Comparison of ENCODE assay signal across 10 cellular contexts in the genomic region with DNA sequence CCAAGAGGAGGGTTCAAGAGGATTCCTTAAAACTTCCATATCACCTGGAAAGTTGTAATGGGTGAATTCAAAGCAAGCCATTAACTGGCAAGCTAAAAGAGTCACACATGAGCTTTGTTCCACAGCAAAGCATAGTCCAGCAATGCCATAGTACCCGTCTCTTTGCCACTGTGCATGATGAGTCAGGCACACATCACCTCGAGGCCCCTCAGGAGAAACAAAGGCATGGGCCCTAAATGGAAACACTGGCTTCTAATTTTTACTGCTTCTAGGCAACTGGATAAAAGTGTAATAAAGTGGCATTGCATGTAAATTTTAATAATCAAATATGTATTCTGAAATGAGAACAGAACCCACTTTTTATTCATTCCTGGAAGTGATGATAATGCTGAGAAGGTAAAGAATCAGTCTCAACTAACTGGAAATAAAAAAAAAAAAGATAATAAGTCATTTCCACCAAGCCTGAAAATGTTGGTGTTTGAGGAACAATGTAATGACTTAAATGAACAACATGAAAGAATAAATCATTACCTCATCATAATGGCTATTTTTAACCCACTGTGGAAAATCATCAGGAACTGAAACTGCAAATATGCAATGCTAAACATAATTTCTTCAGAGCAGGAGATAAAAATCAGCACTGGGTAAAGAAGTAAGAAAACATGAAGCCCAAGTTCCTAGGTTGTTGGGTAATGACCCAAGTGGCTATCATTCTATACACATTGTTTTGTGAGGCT.
DNase-seq lines count a peak whose midpoint lies in the region; ATAC-seq and TF ChIP-seq lines count a peak whose summit lies in the region.
"Had no signal": no experiment of that assay in that cellular context is flagged by ENCODE, and none has a peak within 500 bp of the region (broad histone marks: within the 10 kb centered on the region; RNA-seq: fewer than 3 reads in every experiment).

No MANE protein-coding gene starts in this region.

- intact Hi-C loops in left cardiac atrium (cut with DNase I), result no loop called here

- peaks cover 22% of the 10 kb centered on the region for H3K4me1 Mint-ChIP-seq in T-helper 17 cell

- H3K4me2 ChIP-seq in DND-41 (ENCODE audit: insufficient read depth, low read length), result no peak overlapping the region

- H3K36me3 Mint-ChIP-seq in T-helper 17 cell (ENCODE audit: low read depth), result peaks cover 6% of the 10 kb centered on the region

- peaks cover 63% of the 10 kb centered on the region; the same call in 1 of the 2 replicates for H4K20me1 ChIP-seq in DND-41 (ENCODE audit: insufficient read depth, low read length)

- no peak for DNase-seq in DND-41
- no peak for DNase-seq in T-helper 17 cell
- DNase-seq in left cardiac atrium, result no peak
- DNase-seq in putamen (ENCODE audit: low spot score), result no peak
- no peak for DNase-seq in epidermal melanocyte (ENCODE audit: insufficient read length, low spot score)
- DNase-seq in NCI-H1930 (lab: John Stamatoyannopoulos, UW), result no peak
- DNase-seq: NCI-H1436 treated with DMSO at 0.1 percent for 48 hours had no signal

- H3K4me3 ChIP-seq in DND-41 (ENCODE audit: low read depth in 1 of 2, low read length in 2 of 2), result no peak overlapping the region

- peaks cover 100% of the 10 kb centered on the region for H3K79me2 ChIP-seq in DND-41 (ENCODE audit: insufficient read depth, low read length)

- no peaks in the 10 kb centered on the region for H3K27me3 ChIP-seq in DND-41 (ENCODE audit: insufficient read depth, low read length, poor library complexity)

- no peak overlapping the region for H3K4me3 Mint-ChIP-seq in T-helper 17 cell
- H3K4me3 Mint-ChIP-seq: brain had no signal

- peaks cover 13% of the 10 kb centered on the region for H3K4me1 ChIP-seq in DND-41 (ENCODE audit: insufficient read depth, low read length)

- peak overlapping the region; percentile 49 for H3K27ac ChIP-seq in DND-41 (ENCODE audit: low read length)

- ATAC-seq in DND-41 (ENCODE audit: insufficient read depth, low read depth) (no peak), GM21723 (IDR thresholded peaks at IDR 0.05; ENCODE audit: unreplicated experiment) (peak; percentile 62), T-helper 17 cell (peak; percentile 12), left cardiac atrium (peak; percentile 30 to 47), GM18873 (IDR thresholded peaks at IDR 0.05; ENCODE audit: low FRiP score, unreplicated experiment) (no peak)

- H3K27ac Mint-ChIP-seq in T-helper 17 cell, result peak overlapping the region; percentile 53

- H3K9ac ChIP-seq in DND-41 (ENCODE audit: low read depth, low read length), result no peak overlapping the region

- H3K9me3 ChIP-seq in DND-41 (ENCODE audit: insufficient read depth, low read length, severe bottlenecking) (no peaks in the 10 kb centered on the region), T-helper 17 cell (ENCODE audit: control insufficient read depth, low read length, poor library complexity, severe bottlenecking) (no peaks in the 10 kb centered on the region)

- no peak overlapping the region for H2AFZ ChIP-seq in DND-41 (ENCODE audit: low read depth, low read length)

- H3K27me3 Mint-ChIP-seq in T-helper 17 cell, result no peaks in the 10 kb centered on the region
- H3K27me3 Mint-ChIP-seq: brain had no signal

- peaks cover 94% of the 10 kb centered on the region for H3K36me3 ChIP-seq in DND-41 (ENCODE audit: insufficient read depth, low read length)

- TF ChIP-seq CTCF in DND-41 (IDR thresholded peaks at IDR 0.05; ENCODE audit: borderline replicate concordance, extremely low read depth, low read length, poor library complexity, severe bottlenecking), result no peak

Comparison
In these comparisons a context has a peak if more than half of its experiments do, and no peak if none do; other contexts are left out.
1. ATAC-seq: peak in GM21723 (single experiment), T-helper 17 cell (single experiment) and left cardiac atrium (2 of 2); none in DND-41 (single experiment) and GM18873 (single experiment).